Comparison of ENCODE assay signal across 8 cellular contexts in genomic region chr21:36060159-36060921, GRCh38. TPM values are rescaled to one million over a fixed set of nuclear protein-coding genes. Genes with fewer than 3 reads are reported as not detected.
DNase-seq lines count a peak whose midpoint lies in the region; ATAC-seq and TF ChIP-seq lines count a peak whose summit lies in the region.

Gene SETD4, minus strand, starts transcription at chr21:36060526. Its CDS starts 1,638 bp downstream, at chr21:36058888.

- DNase-seq in AG20443 (ENCODE audit: low spot score) (peak; percentile 99), NCI-H510A (lab: John Stamatoyannopoulos, UW) (peak; percentile 95), cerebellum (ENCODE audit: low spot score) (peak; percentile 94), kidney glomerular epithelial cell (lab: John Stamatoyannopoulos, UW) (peak; percentile 83)
- peak; percentile 90 for DNase-seq in activated CD4-positive, alpha-beta T cell treated with anti-CD3 and anti-CD28 coated beads for 1 hour
- peak; percentile 85 to 87 for DNase-seq in stimulated activated CD4-positive, alpha-beta T cell treated with anti-CD3 and anti-CD28 coated beads, Interleukin-1b, Interleukin-23, amount 100 ng/mL, for 1 hour (ENCODE audit: low read depth in 2 of 2)

- ATAC-seq in HG03432 (IDR thresholded peaks at IDR 0.05; ENCODE audit: unreplicated experiment): peak; percentile 93

- TF ChIP-seq POLR2A in GM19099 (IDR thresholded peaks at IDR 0.05; ENCODE audit: extremely low read depth, insufficient read length, low read depth): peak; percentile 89

RNA-seq across cellular contexts. Expression of gene SETD4, which starts in this region (rescaled TPM):
- 26.9 TPM for total RNA-seq in cerebellum

Comparison
In these comparisons a context has a peak if more than half of its experiments do, and no peak if none do; other contexts are left out.
1. Peak in every context shown above with its lines: DNase-seq and ATAC-seq.